Comparison of ENCODE assay signal across 27 cellular contexts in the genomic region with DNA sequence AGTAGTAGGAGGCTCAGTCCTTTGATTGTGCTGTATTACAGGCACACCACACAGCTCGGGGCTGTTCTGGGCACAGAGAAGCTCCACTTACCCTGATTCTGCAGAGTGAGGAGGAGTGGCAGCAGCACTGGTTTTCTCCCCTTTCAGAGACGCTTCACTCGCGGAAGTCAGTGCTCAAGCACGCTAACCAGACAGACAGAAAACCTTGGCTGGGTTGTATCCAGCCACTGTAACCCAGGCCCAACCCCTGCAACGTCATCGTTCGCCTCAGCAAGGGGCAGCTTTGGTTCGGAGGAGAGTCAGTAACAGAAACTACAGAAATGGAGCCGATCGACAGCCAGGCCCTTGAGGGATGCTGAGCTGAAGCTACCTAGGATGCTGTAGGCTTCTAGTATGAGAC.
"Had no signal": no experiment of that assay in that cellular context is flagged by ENCODE, and none has a peak within 500 bp of the region (broad histone marks: within the 10 kb centered on the region; RNA-seq: fewer than 3 reads in every experiment).

No MANE protein-coding gene starts in this region.

- H3K4me3 Mint-ChIP-seq: activated CD4-positive, alpha-beta memory T cell treated with anti-CD3 and anti-CD28 coated beads, Interleukin-2, amount 10 ng/mL, durations not matched to agents 7 days and 5 days; activated CD4-positive, alpha-beta T cell treated with anti-CD3 and anti-CD28 coated beads, Interleukin-2, amount 10 ng/mL, durations not matched to agents 7 days and 5 days; central memory CD8-positive, alpha-beta T cell; nephron progenitor cell; T-helper 17 cell; WTC11 had no signal

- H3K4me3 ChIP-seq: esophagus muscularis mucosa, heart left ventricle, lung, mucosa of descending colon, pancreas, prostate gland, thoracic aorta had no signal

- DNase-seq: activated CD4-positive, alpha-beta memory T cell treated with anti-CD3 and anti-CD28 coated beads, Interleukin-2, amount 10 ng/mL, durations not matched to agents 7 days and 5 days; activated CD4-positive, alpha-beta T cell treated with anti-CD3 and anti-CD28 coated beads for 1 hour; activated CD4-positive, alpha-beta T cell treated with anti-CD3 and anti-CD28 coated beads, Interleukin-2, amount 10 ng/mL, durations not matched to agents 7 days and 5 days; activated naive CD4-positive, alpha-beta T cell; activated T-cell treated with anti-CD3 and anti-CD28 coated beads, Interleukin-2, amount 50 U/mL, for 48 hours; dermis blood vessel endothelial cell; effector CD4-positive, alpha-beta T cell; foreskin keratinocyte; heart left ventricle; mucosa of descending colon; nephron progenitor cell; nucleus accumbens; stimulated activated CD4-positive, alpha-beta T cell treated with anti-CD3 and anti-CD28 coated beads, Interleukin-2, amount 100 ng/mL, for 48 hours; stimulated activated naive CD8-positive, alpha-beta T cell treated with anti-CD3 and anti-CD28 coated beads, Interleukin-15, Interleukin-2, amounts not matched to agents 100 U/mL and 50 U/mL, for 24 hours; T-helper 17 cell; trophoblast cell had no signal

- H3K36me3 ChIP-seq: esophagus muscularis mucosa, heart left ventricle, pancreas, prostate gland, thoracic aorta had no signal

- H3K9me3 ChIP-seq: esophagus muscularis mucosa, heart left ventricle, mucosa of descending colon, pancreas, prostate gland, thoracic aorta had no signal

- ATAC-seq: activated naive CD4-positive, alpha-beta T cell treated with anti-CD3 and anti-CD28 coated beads, Interleukin-2, amount 50 U/mL, for 72 hours; foreskin keratinocyte; heart left ventricle; left lobe of liver; mucosa of descending colon; pancreas; stimulated activated naive CD8-positive, alpha-beta T cell treated with anti-CD3 and anti-CD28 coated beads, Interleukin-15, Interleukin-2, amounts not matched to agents 100 U/mL and 50 U/mL, for 24 hours; T-helper 17 cell; WTC11 had no signal

- H3K27me3 ChIP-seq: esophagus muscularis mucosa, foreskin keratinocyte, heart left ventricle, pancreas had no signal

- H3K27me3 Mint-ChIP-seq: activated CD4-positive, alpha-beta memory T cell treated with anti-CD3 and anti-CD28 coated beads, Interleukin-2, amount 10 ng/mL, durations not matched to agents 7 days and 5 days; activated CD4-positive, alpha-beta T cell treated with anti-CD3 and anti-CD28 coated beads, Interleukin-2, amount 10 ng/mL, durations not matched to agents 7 days and 5 days; central memory CD8-positive, alpha-beta T cell; T-helper 17 cell had no signal

- H3K27ac Mint-ChIP-seq: activated CD4-positive, alpha-beta memory T cell treated with anti-CD3 and anti-CD28 coated beads, Interleukin-2, amount 10 ng/mL, durations not matched to agents 7 days and 5 days; activated CD4-positive, alpha-beta T cell treated with anti-CD3 and anti-CD28 coated beads, Interleukin-2, amount 10 ng/mL, durations not matched to agents 7 days and 5 days; activated naive CD4-positive, alpha-beta T cell treated with anti-CD3 and anti-CD28 coated beads, Interleukin-2, amount 50 U/mL, for 72 hours; activated T-helper 2 cell treated with anti-CD3 and anti-CD28 coated beads, Interferon-gamma antibody, Interleukin-2, Interleukin-4, amounts not matched to agents 10 μg/mL and 5 μg/mL and 100 μg/mL, durations not matched to agents 14 hours and 24 hours and 36 hours; T-helper 17 cell; WTC11 had no signal

- H3K4me1 Mint-ChIP-seq: activated CD4-positive, alpha-beta memory T cell treated with anti-CD3 and anti-CD28 coated beads, Interleukin-2, amount 10 ng/mL, durations not matched to agents 7 days and 5 days; activated CD4-positive, alpha-beta T cell treated with anti-CD3 and anti-CD28 coated beads, Interleukin-2, amount 10 ng/mL, durations not matched to agents 7 days and 5 days; central memory CD8-positive, alpha-beta T cell; T-helper 17 cell had no signal

- H3K27ac ChIP-seq: foreskin keratinocyte, pancreas, prostate gland, thoracic aorta had no signal

- H3K4me1 ChIP-seq: foreskin keratinocyte, pancreas had no signal

- H3K9me3 Mint-ChIP-seq: activated CD4-positive, alpha-beta memory T cell treated with anti-CD3 and anti-CD28 coated beads, Interleukin-2, amount 10 ng/mL, durations not matched to agents 7 days and 5 days; activated CD4-positive, alpha-beta T cell treated with anti-CD3 and anti-CD28 coated beads, Interleukin-2, amount 10 ng/mL, durations not matched to agents 7 days and 5 days; activated T-helper 2 cell treated with anti-CD3 and anti-CD28 coated beads, Interferon-gamma antibody, Interleukin-2, Interleukin-4, amounts not matched to agents 10 μg/mL and 5 μg/mL and 100 μg/mL, durations not matched to agents 14 hours and 24 hours and 36 hours had no signal

- FAIRE-seq: pancreas, urothelium cell line had no signal

- H3K36me3 Mint-ChIP-seq: WTC11 had no signal
